24 cellular contexts compared by ENCODE assay signal in genomic region chr6:116036075-116036773, GRCh38. TPM values are rescaled to one million over a fixed set of nuclear protein-coding genes. Genes with fewer than 3 reads are reported as not detected.
DNase-seq lines count a peak whose midpoint lies in the region; ATAC-seq, FAIRE-seq and TF ChIP-seq lines count a peak whose summit lies in the region.
"Had no signal": no experiment of that assay in that cellular context is flagged by ENCODE, and none has a peak within 500 bp of the region (broad histone marks: within the 10 kb centered on the region; RNA-seq: fewer than 3 reads in every experiment).

No MANE protein-coding gene starts in this region.

- H3K36me3 ChIP-seq in GM23248 (ENCODE audit: low read depth), result no peaks in the 10 kb centered on the region
- H3K36me3 ChIP-seq in keratinocyte (ENCODE audit: control insufficient read depth in 2 of 2, extremely low read depth in 1 of 2, insufficient read depth in 2 of 2, low read length in 2 of 2), result no peaks in the 10 kb centered on the region
- H3K36me3 ChIP-seq in stomach, result no peaks in the 10 kb centered on the region
- H3K36me3 ChIP-seq: neural progenitor cell, prostate gland, transverse colon had no signal

- H3K4me3 ChIP-seq in GM23248 (no peak overlapping the region), keratinocyte (ENCODE audit: control insufficient read depth in 2 of 3, extremely low read depth in 1 of 3, insufficient read depth in 2 of 3, low read depth in 1 of 3, low read length in 3 of 3) (no peak overlapping the region), stomach (no peak overlapping the region)
- H3K4me3 ChIP-seq: neural progenitor cell, prostate gland, transverse colon had no signal

- H3K27me3 ChIP-seq in GM23248 (replicated peaks; ENCODE audit: insufficient read depth), result no peaks in the 10 kb centered on the region
- no peaks in the 10 kb centered on the region for H3K27me3 ChIP-seq in keratinocyte (ENCODE audit: control insufficient read depth, extremely low read depth, insufficient read depth, low read length)
- H3K27me3 ChIP-seq in stomach, result no peaks in the 10 kb centered on the region
- H3K27me3 ChIP-seq: neural progenitor cell, transverse colon had no signal

- no peaks in the 10 kb centered on the region for H3F3A ChIP-seq in GM23248 (ENCODE audit: insufficient read depth)

- TF ChIP-seq CTCF in VCaP (conservative IDR thresholded peaks at IDR 0.05) (no peak), keratinocyte (optimal IDR thresholded peaks at IDR 0.05 in 1 of 3, IDR thresholded peaks at IDR 0.05 in 1 of 3, conservative IDR thresholded peaks at IDR 0.05 in 1 of 3; ENCODE audit: extremely low read depth in 1 of 3, insufficient read depth in 2 of 3, low read length in 3 of 3) (no peak), stomach (IDR thresholded peaks at IDR 0.05) (no peak)

- in situ Hi-C loops in GM23248 (cut with MboI), result no loop called here

- no peaks in the 10 kb centered on the region for H3K9me3 ChIP-seq in GM23248 (ENCODE audit: low read depth)
- H3K9me3 ChIP-seq in keratinocyte (ENCODE audit: control insufficient read depth, low read depth, low read length), result no peaks in the 10 kb centered on the region
- H3K9me3 ChIP-seq in stomach, result no peaks in the 10 kb centered on the region
- H3K9me3 ChIP-seq: prostate gland, transverse colon had no signal

- WGBS in GM23248 (ENCODE audit: low coverage in 1 of 2, low lambda C conversion rate in 2 of 2, missing lambda C conversion rate in 2 of 2), 2 experiments, result 58 to 66% methylated on average over 2 of the region's 2 CpGs
- WGBS in stomach, 5 donors, result 6 to 42% (median 22%) methylated on average over 2 of the region's 2 CpGs

- H2AFZ ChIP-seq in GM23248 (peak overlapping the region; percentile 12; the same call in 1 of the 2 replicates), keratinocyte (ENCODE audit: control insufficient read depth, low read length) (no peak overlapping the region)
- H2AFZ ChIP-seq: neural progenitor cell had no signal

- ATAC-seq in HG02938 (IDR thresholded peaks at IDR 0.05; ENCODE audit: unreplicated experiment), result no peak
- ATAC-seq: activated T-helper 17 cell treated with anti-CD3 and anti-CD28 coated beads, Interleukin-2, amount 50 U/mL, for 72 hours; Right ventricle myocardium inferior; WTC11 had no signal

- H3K4me2 ChIP-seq in GM23248 (ENCODE audit: unreplicated experiment) (no peak overlapping the region), keratinocyte (ENCODE audit: control insufficient read depth, extremely low read depth, insufficient read depth, low read depth, low read length) (peak overlapping the region; percentile 17)
- H3K4me2 ChIP-seq: neural progenitor cell had no signal

- H3K79me2 ChIP-seq in GM23248 (ENCODE audit: insufficient read depth), result no peaks in the 10 kb centered on the region
- no peaks in the 10 kb centered on the region for H3K79me2 ChIP-seq in keratinocyte (ENCODE audit: control insufficient read depth, insufficient read depth, low read length)

- no peak for TF ChIP-seq EP300 in stomach (IDR thresholded peaks at IDR 0.05)

- no peak overlapping the region for H3K9ac ChIP-seq in GM23248
- no peak overlapping the region for H3K9ac ChIP-seq in keratinocyte (ENCODE audit: control insufficient read depth, extremely low read depth, insufficient read depth, low read length)
- H3K9ac ChIP-seq: neural progenitor cell had no signal

- H3K4me1 ChIP-seq in GM23248 (ENCODE audit: insufficient read depth), result peaks cover 6% of the 10 kb centered on the region
- H3K4me1 ChIP-seq in keratinocyte (ENCODE audit: control insufficient read depth, extremely low read depth, insufficient read depth, low read length), result peaks cover 18% of the 10 kb centered on the region
- peaks cover 5 to 33% (median 19%) of the 10 kb centered on the region in 4 donors for H3K4me1 ChIP-seq in stomach
- H3K4me1 ChIP-seq: neural progenitor cell, prostate gland had no signal

- dilution Hi-C loops in keratinocyte (cut with MboI; ENCODE audit: extremely low pct_ligation_motif_present, low sequenced_read_pairs), result no loop called here

- no peak for DNase-seq in GM23248
- no peak for DNase-seq in keratinocyte (ENCODE audit: low read depth, low spot score)
- DNase-seq in stomach, result no peak
- DNase-seq in pons (ENCODE audit: low spot score), result no peak
- DNase-seq in RKO (ENCODE audit: low spot score), result no peak
- DNase-seq: activated CD4-positive, alpha-beta T cell treated with anti-CD3 and anti-CD28 coated beads, Interleukin-2, amount 50 U/mL, for 4 hours; activated CD8-positive, alpha-beta memory T cell treated with anti-CD3 and anti-CD28 coated beads, Interleukin-2, amount 50 U/mL, for 4 hours; activated naive CD8-positive, alpha-beta T cell treated with anti-CD3 and anti-CD28 coated beads for 36 hours; CD4-positive, alpha-beta memory T cell; foreskin melanocyte; GF-D8; hippocampal formation; NCI-H1092 treated with DMSO at 0.1 percent for 48 hours; NCI-H2029 treated with DMSO at 0.1 percent for 48 hours; NCI-H2227 treated with DMSO at 0.1 percent for 48 hours; transverse colon had no signal

- H3K9me1 ChIP-seq in keratinocyte (ENCODE audit: control insufficient read depth, extremely low read depth, insufficient read depth, low read length), result no peaks in the 10 kb centered on the region

- FAIRE-seq in keratinocyte (lab: Jason Lieb, UNC), result no peak
- FAIRE-seq: H1 had no signal

- H3K27ac ChIP-seq in GM23248, result no peak overlapping the region
- peak overlapping the region; percentile 3; the same call in 1 of the 2 replicates for H3K27ac ChIP-seq in VCaP
- H3K27ac ChIP-seq in keratinocyte (ENCODE audit: control insufficient read depth, insufficient read depth, low read length), result no peak overlapping the region
- H3K27ac ChIP-seq in stomach, result peak overlapping the region in 4 of 5 donors; percentile 20 to 71 (median 53)
- H3K27ac ChIP-seq: neural progenitor cell, prostate gland, transverse colon had no signal

- H4K20me1 ChIP-seq in GM23248 (ENCODE audit: insufficient read depth), result no peaks in the 10 kb centered on the region
- H4K20me1 ChIP-seq in keratinocyte (ENCODE audit: control insufficient read depth, extremely low read depth, insufficient read depth, low read length), result no peaks in the 10 kb centered on the region

- intact Hi-C loops in stomach (cut with DNase I; ENCODE audit: low total_unique reads), result no loop called here

- TF ChIP-seq POLR2A in stomach (IDR thresholded peaks at IDR 0.05), result no peak

- H3K9me2 ChIP-seq in GM23248 (ENCODE audit: insufficient read depth), result no peaks in the 10 kb centered on the region; the same call in 1 of the 2 replicates

RNA-seq across cellular contexts. Expression of gene FRK, which starts 24.5 kb away (rescaled TPM):
- 0.13 and 0.32 TPM in 2 replicates for total RNA-seq in GM23248 (2014; rRNA removed; shearing (Covaris generic))
- polyA plus RNA-seq in GM23248 (2016; fragmentation: Nextera tagmentation; extraction: Ambion mirVana) (0.06 and 0.09 TPM in 2 replicates), keratinocyte (1.9 to 2.4 TPM (median 2.4 TPM) in 3 replicates), stomach (1 to 10 TPM; 1.0 to 1.8 (median 1.8) TPM)
- 0.52 TPM for polyA plus RNA-seq in keratinocyte (2011; ENCODE audit: low read depth)
- polyA plus RNA-seq in keratinocyte (2011; cell fraction: cytosol; rRNA removed), result 0.87 and 1.8 TPM in 2 replicates
- polyA plus RNA-seq in keratinocyte (2011; cell fraction: nucleus; rRNA removed), result 2.5 and 3.5 TPM in 2 replicates
- 0.72 and 1.2 TPM in 2 replicates for polyA plus RNA-seq in keratinocyte (2012; ENCODE audit: low replicate concordance)
- polyA minus RNA-seq in keratinocyte, result 3.8 to 8.4 TPM (median 8.0 TPM) in 3 replicates
- polyA minus RNA-seq in keratinocyte (2011; cell fraction: cytosol; rRNA and poly(A)+ RNA removed), result 4.4 TPM
- polyA minus RNA-seq in keratinocyte (2011; cell fraction: nucleus; rRNA and poly(A)+ RNA removed), result 9.5 and 15.5 TPM in 2 replicates
- 10 to 100 TPM in 3 of 5 donors, 1 to 10 TPM in 2; 4.7 to 23.3 (median 10.7) TPM for total RNA-seq in stomach
- total RNA-seq: CD4-positive, alpha-beta memory T cell had no signal

Comparison
In these comparisons a context has a peak if more than half of its experiments do, and no peak if none do; other contexts are left out.
1. H3K27ac ChIP-seq: peak in VCaP (single experiment) and stomach (4 of 5); none in GM23248 (single experiment) and keratinocyte (single experiment).